2 cellular contexts compared by ENCODE assay signal in genomic region chr17:79781691-79782575, GRCh38.
TF ChIP-seq lines count a peak whose summit lies in the region.

No MANE protein-coding gene starts in this region.

TF ChIP-seq in IMR-90, 13 proteins besides CTCF, POLR2A, EP300 and RAD21:
- TF ChIP-seq ELK1 (IDR thresholded peaks at IDR 0.05; ENCODE audit: borderline replicate concordance, low read depth, low read length) = no peak
- no peak for TF ChIP-seq NFE2L2 (IDR thresholded peaks at IDR 0.05; ENCODE audit: low read depth, low read length)
- no peak for TF ChIP-seq CEBPB (IDR thresholded peaks at IDR 0.05; ENCODE audit: low read depth, low read length)
- no peak for TF ChIP-seq MXI1 (IDR thresholded peaks at IDR 0.05; ENCODE audit: borderline replicate concordance, low read depth, low read length)
- no peak for TF ChIP-seq CHD1 (IDR thresholded peaks at IDR 0.05; ENCODE audit: low read depth, low read length)
- no peak for TF ChIP-seq FOS (IDR thresholded peaks at IDR 0.05; ENCODE audit: low read depth, low read length)
- TF ChIP-seq MAFK (IDR thresholded peaks at IDR 0.05; ENCODE audit: low read depth, low read length) = no peak
- no peak for TF ChIP-seq RFX5 (IDR thresholded peaks at IDR 0.05; ENCODE audit: low read depth, low read length)
- TF ChIP-seq, protein P1, sequence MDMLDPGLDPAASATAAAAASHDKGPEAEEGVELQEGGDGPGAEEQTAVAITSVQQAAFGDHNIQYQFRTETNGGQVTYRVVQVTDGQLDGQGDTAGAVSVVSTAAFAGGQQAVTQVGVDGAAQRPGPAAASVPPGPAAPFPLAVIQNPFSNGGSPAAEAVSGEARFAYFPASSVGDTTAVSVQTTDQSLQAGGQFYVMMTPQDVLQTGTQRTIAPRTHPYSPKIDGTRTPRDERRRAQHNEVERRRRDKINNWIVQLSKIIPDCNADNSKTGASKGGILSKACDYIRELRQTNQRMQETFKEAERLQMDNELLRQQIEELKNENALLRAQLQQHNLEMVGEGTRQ (IDR thresholded peaks at IDR 0.05; ENCODE audit: low read depth, low read length) = no peak
- no peak for TF ChIP-seq RCOR1 (IDR thresholded peaks at IDR 0.05; ENCODE audit: insufficient replicate concordance, low read length)
- no peak for TF ChIP-seq BHLHE40 (IDR thresholded peaks at IDR 0.05; ENCODE audit: low read depth, low read length)
- no peak for TF ChIP-seq SMC3 (IDR thresholded peaks at IDR 0.05; ENCODE audit: low read depth, low read length)
- TF ChIP-seq MAZ (IDR thresholded peaks at IDR 0.05; ENCODE audit: borderline replicate concordance, low read depth, low read length) = no peak

TF ChIP-seq in WTC11, 78 proteins besides CTCF, POLR2A, EP300 and RAD21:
- TF ChIP-seq SMAD4 (CRISPR knock-in tag; IDR thresholded peaks at IDR 0.05) (no peak), ZSCAN18 (CRISPR knock-in tag; IDR thresholded peaks at IDR 0.05) (no peak), MXD4 (CRISPR knock-in tag; IDR thresholded peaks at IDR 0.05; ENCODE audit: borderline replicate concordance) (no peak), MYBL2 (CRISPR knock-in tag; IDR thresholded peaks at IDR 0.05) (no peak), EMX1 (CRISPR knock-in tag; IDR thresholded peaks at IDR 0.05) (no peak)
